Comparison of ENCODE assay signal across 1 cellular context in genomic region chr7:99380823-99381663, GRCh38.
A peak's percentile ranks its signal among the peaks of the same experiment; 100 is the strongest.
TF ChIP-seq lines count a peak whose summit lies in the region.

No MANE protein-coding gene starts in this region.

TF ChIP-seq in GM12878, 131 proteins besides CTCF, POLR2A, EP300 and RAD21 (continued from another document and continues in another):
- TF ChIP-seq ZBTB33 (IDR thresholded peaks at IDR 0.05) (no peak), ZNF687 (IDR thresholded peaks at IDR 0.05) (peak; percentile 89), MTA2 (IDR thresholded peaks at IDR 0.05; ENCODE audit: low read depth) (no peak), BHLHE40 (IDR thresholded peaks at IDR 0.05; ENCODE audit: borderline replicate concordance in 1 of 2, low read depth in 2 of 2, low read length in 1 of 2) (peak; percentile 97 to 98), PRDM15 (CRISPR knock-in tag; IDR thresholded peaks at IDR 0.05) (no peak), MTA3 (IDR thresholded peaks at IDR 0.05; ENCODE audit: borderline replicate concordance, low read length) (no peak), GABPA (IDR thresholded peaks at IDR 0.05; ENCODE audit: low read depth) (no peak), ZSCAN29 (IDR thresholded peaks at IDR 0.05) (0 out of 2 replicates have a peak, but pooled peaks have one; percentile 23), E2F4 (IDR thresholded peaks at IDR 0.05; ENCODE audit: low read depth, low read length) (no peak), SP1 (IDR thresholded peaks at IDR 0.05; ENCODE audit: low read depth, low read length) (peak; percentile 64), NBN (IDR thresholded peaks at IDR 0.05) (peak; percentile 55), TAF1 (IDR thresholded peaks at IDR 0.05; ENCODE audit: borderline replicate concordance, low read depth, low read length) (peak; percentile 73), CBX5 (IDR thresholded peaks at IDR 0.05; ENCODE audit: low read depth) (no peak), SMARCA5 (IDR thresholded peaks at IDR 0.05) (peak; percentile 45; the same call in 1 of the 2 replicates), HDAC2 (IDR thresholded peaks at IDR 0.05) (no peak), YBX1 (IDR thresholded peaks at IDR 0.05) (no peak), JUND (IDR thresholded peaks at IDR 0.05; ENCODE audit: low read depth, low read length) (no peak), EZH2 (IDR thresholded peaks at IDR 0.05; ENCODE audit: borderline replicate concordance, control insufficient read depth, low read depth, low read length) (no peak), MXI1 (IDR thresholded peaks at IDR 0.05; ENCODE audit: low read depth, low read length) (peak; percentile 91), IRF4 (IDR thresholded peaks at IDR 0.05; ENCODE audit: low read depth, low read length) (0 out of 2 replicates have a peak, but pooled peaks have one; percentile 14), ATF2 (IDR thresholded peaks at IDR 0.05; ENCODE audit: low read length) (no peak), LARP7 (IDR thresholded peaks at IDR 0.05) (peak; percentile 35), TCF3 (IDR thresholded peaks at IDR 0.05; ENCODE audit: borderline replicate concordance, insufficient read depth, low read depth, low read length) (no peak), BMI1 (IDR thresholded peaks at IDR 0.05; ENCODE audit: borderline replicate concordance) (no peak), NR2F1 (conservative IDR thresholded peaks at IDR 0.05) (peak; percentile 81), ZNF24 (IDR thresholded peaks at IDR 0.05) (no peak), EGR1 (IDR thresholded peaks at IDR 0.05; ENCODE audit: borderline replicate concordance in 1 of 2, low read depth in 2 of 2, low read length in 2 of 2) (peak in 1 of 2 experiments; percentile 51; a peak in 1 of 3 replicates), FOXK2 (IDR thresholded peaks at IDR 0.05) (no peak), CHD1 (IDR thresholded peaks at IDR 0.05; ENCODE audit: low read depth, low read length) (no peak), POLR2AphosphoS2 (IDR thresholded peaks at IDR 0.05; ENCODE audit: low read depth, low read length) (peak; percentile 38), ZBTB40 (IDR thresholded peaks at IDR 0.05; ENCODE audit: borderline replicate concordance) (no peak)
- TF ChIP-seq, protein P1, sequence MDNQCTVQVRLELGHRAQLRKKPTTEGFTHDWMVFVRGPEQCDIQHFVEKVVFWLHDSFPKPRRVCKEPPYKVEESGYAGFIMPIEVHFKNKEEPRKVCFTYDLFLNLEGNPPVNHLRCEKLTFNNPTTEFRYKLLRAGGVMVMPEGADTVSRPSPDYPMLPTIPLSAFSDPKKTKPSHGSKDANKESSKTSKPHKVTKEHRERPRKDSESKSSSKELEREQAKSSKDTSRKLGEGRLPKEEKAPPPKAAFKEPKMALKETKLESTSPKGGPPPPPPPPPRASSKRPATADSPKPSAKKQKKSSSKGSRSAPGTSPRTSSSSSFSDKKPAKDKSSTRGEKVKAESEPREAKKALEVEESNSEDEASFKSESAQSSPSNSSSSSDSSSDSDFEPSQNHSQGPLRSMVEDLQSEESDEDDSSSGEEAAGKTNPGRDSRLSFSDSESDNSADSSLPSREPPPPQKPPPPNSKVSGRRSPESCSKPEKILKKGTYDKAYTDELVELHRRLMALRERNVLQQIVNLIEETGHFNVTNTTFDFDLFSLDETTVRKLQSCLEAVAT (IDR thresholded peaks at IDR 0.05) = peak; percentile 89
- TF ChIP-seq, protein P2, sequence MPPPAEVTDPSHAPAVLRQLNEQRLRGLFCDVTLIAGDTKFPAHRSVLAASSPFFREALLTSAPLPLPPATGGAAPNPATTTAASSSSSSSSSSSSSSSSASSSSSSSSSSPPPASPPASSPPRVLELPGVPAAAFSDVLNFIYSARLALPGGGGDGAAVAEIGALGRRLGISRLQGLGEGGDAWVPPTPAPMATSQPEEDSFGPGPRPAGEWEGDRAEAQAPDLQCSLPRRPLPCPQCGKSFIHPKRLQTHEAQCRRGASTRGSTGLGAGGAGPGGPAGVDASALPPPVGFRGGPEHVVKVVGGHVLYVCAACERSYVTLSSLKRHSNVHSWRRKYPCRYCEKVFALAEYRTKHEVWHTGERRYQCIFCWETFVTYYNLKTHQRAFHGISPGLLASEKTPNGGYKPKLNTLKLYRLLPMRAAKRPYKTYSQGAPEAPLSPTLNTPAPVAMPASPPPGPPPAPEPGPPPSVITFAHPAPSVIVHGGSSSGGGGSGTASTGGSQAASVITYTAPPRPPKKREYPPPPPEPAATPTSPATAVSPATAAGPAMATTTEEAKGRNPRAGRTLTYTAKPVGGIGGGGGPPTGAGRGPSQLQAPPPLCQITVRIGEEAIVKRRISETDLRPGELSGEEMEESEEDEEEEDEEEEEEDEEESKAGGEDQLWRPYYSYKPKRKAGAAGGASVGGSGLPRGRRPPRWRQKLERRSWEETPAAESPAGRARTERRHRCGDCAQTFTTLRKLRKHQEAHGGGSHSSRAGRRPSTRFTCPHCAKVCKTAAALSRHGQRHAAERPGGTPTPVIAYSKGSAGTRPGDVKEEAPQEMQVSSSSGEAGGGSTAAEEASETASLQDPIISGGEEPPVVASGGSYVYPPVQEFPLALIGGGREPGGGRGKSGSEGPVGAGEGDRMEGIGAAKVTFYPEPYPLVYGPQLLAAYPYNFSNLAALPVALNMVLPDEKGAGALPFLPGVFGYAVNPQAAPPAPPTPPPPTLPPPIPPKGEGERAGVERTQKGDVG (CRISPR knock-in tag; IDR thresholded peaks at IDR 0.05) = no peak
- TF ChIP-seq, protein P3, sequence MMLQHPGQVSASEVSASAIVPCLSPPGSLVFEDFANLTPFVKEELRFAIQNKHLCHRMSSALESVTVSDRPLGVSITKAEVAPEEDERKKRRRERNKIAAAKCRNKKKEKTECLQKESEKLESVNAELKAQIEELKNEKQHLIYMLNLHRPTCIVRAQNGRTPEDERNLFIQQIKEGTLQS (IDR thresholded peaks at IDR 0.05; ENCODE audit: borderline replicate concordance, extremely low read depth, low read depth, low read length) = no peak
